1 cellular context compared by ENCODE assay signal in genomic region chr22:27554841-27555456, GRCh38.
TF ChIP-seq lines count a peak whose summit lies in the region.

No MANE protein-coding gene starts in this region.

TF ChIP-seq in GM23338, 12 proteins besides CTCF, POLR2A, EP300 and RAD21 (continued from another document):
- TF ChIP-seq ZNF462 (CRISPR knock-in tag; IDR thresholded peaks at IDR 0.05) (no peak), EZH2phosphoT487 (IDR thresholded peaks at IDR 0.05; ENCODE audit: unreplicated experiment) (no peak), POLR2AphosphoS5 (IDR thresholded peaks at IDR 0.05; ENCODE audit: low read depth) (no peak), ZNF114 (CRISPR knock-in tag; IDR thresholded peaks at IDR 0.05) (no peak), ETS1 (IDR thresholded peaks at IDR 0.05) (no peak)
